Comparison of ENCODE assay signal across 2 cellular contexts in genomic region chr6:41552723-41553122, GRCh38.
TF ChIP-seq lines count a peak whose summit lies in the region.

No MANE protein-coding gene starts in this region.

TF ChIP-seq in A549, 52 proteins besides CTCF, POLR2A, EP300 and RAD21:
- TF ChIP-seq NPAS2 (CRISPR knock-in tag; IDR thresholded peaks at IDR 0.05; ENCODE audit: borderline replicate concordance) (no peak), FOSB (CRISPR knock-in tag; IDR thresholded peaks at IDR 0.05) (no peak), RCOR1 (IDR thresholded peaks at IDR 0.05; ENCODE audit: low read depth, low read length) (no peak), GATA3 (IDR thresholded peaks at IDR 0.05; ENCODE audit: borderline replicate concordance) (no peak), JUNB (IDR thresholded peaks at IDR 0.05) (no peak), HES2 (IDR thresholded peaks at IDR 0.05) (no peak), TFCP2L1 (CRISPR knock-in tag; IDR thresholded peaks at IDR 0.05) (no peak)

TF ChIP-seq in WTC11, 78 proteins besides CTCF, POLR2A, EP300 and RAD21:
- no peak for TF ChIP-seq ZNF532 (CRISPR knock-in tag; IDR thresholded peaks at IDR 0.05; ENCODE audit: borderline replicate concordance)
- no peak for TF ChIP-seq TP53 (CRISPR knock-in tag; IDR thresholded peaks at IDR 0.05)
- no peak for TF ChIP-seq ATF6 (CRISPR knock-in tag; IDR thresholded peaks at IDR 0.05)
- TF ChIP-seq CREM (CRISPR knock-in tag; IDR thresholded peaks at IDR 0.05), result no peak
- TF ChIP-seq TEAD1 (CRISPR knock-in tag; IDR thresholded peaks at IDR 0.05), result no peak
- no peak for TF ChIP-seq MAX (CRISPR knock-in tag; IDR thresholded peaks at IDR 0.05)
- no peak for TF ChIP-seq E2F1 (CRISPR knock-in tag; IDR thresholded peaks at IDR 0.05)
- no peak for TF ChIP-seq KAT7 (CRISPR knock-in tag; IDR thresholded peaks at IDR 0.05; ENCODE audit: borderline replicate concordance)
- no peak for TF ChIP-seq STAT6 (CRISPR knock-in tag; conservative IDR thresholded peaks at IDR 0.05; ENCODE audit: low read depth)
- no peak for TF ChIP-seq FOXP4 (CRISPR knock-in tag; IDR thresholded peaks at IDR 0.05)
- no peak for TF ChIP-seq NFATC4 (CRISPR knock-in tag; IDR thresholded peaks at IDR 0.05)
- TF ChIP-seq AR (CRISPR knock-in tag; IDR thresholded peaks at IDR 0.05), result no peak
- TF ChIP-seq SMAD4 (CRISPR knock-in tag; IDR thresholded peaks at IDR 0.05), result no peak
- TF ChIP-seq ZSCAN18 (CRISPR knock-in tag; IDR thresholded peaks at IDR 0.05), result no peak
- no peak for TF ChIP-seq ZBTB43 (CRISPR knock-in tag; IDR thresholded peaks at IDR 0.05)
- TF ChIP-seq AFF4 (CRISPR knock-in tag; IDR thresholded peaks at IDR 0.05; ENCODE audit: borderline replicate concordance), result no peak
